1 cellular context compared by ENCODE assay signal in genomic region chr12:119204716-119205285, GRCh38.
TF ChIP-seq lines count a peak whose summit lies in the region.

No MANE protein-coding gene starts in this region.

TF ChIP-seq in SK-N-SH, 30 proteins besides CTCF, POLR2A, EP300 and RAD21 (continued from another document):
- TF ChIP-seq TAF1 (IDR thresholded peaks at IDR 0.05; ENCODE audit: borderline replicate concordance, low read depth, low read length), result no peak
- no peak for TF ChIP-seq RXRA (IDR thresholded peaks at IDR 0.05; ENCODE audit: borderline replicate concordance, low read depth)
- no peak for TF ChIP-seq GABPA (IDR thresholded peaks at IDR 0.05; ENCODE audit: low read depth)
- TF ChIP-seq TEAD4 (IDR thresholded peaks at IDR 0.05; ENCODE audit: borderline replicate concordance, insufficient read depth), result no peak
- TF ChIP-seq RFX5 (IDR thresholded peaks at IDR 0.05; ENCODE audit: low read length), result no peak
- no peak for TF ChIP-seq MXI1 (IDR thresholded peaks at IDR 0.05; ENCODE audit: low read depth, low read length)
TF ChIP-seq in SK-N-SH: peak in this region for 0.
